8 cellular contexts compared by ENCODE assay signal in the genomic region with DNA sequence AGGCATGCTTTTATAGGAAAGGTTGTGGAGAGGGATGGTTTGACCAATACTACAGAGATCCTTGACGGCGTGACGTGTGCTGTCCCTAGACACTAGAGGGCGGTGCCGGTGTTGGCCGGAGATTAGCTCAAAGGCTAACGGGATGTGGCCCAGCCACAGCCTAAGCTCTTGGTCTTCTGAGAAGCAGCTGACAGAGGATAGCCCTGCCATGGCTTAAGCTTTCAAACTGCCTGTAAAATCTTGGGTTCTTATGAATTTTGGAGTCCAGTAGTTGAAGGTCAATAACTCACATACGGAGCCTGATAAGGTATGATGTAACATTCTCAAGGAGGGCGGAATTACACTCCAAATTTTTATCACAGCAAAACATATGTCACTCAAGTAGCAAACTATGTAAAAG.
A peak's percentile ranks its signal among the peaks of the same experiment; 100 is the strongest.
DNase-seq lines count a peak whose midpoint lies in the region; ATAC-seq and TF ChIP-seq lines count a peak whose summit lies in the region.

No MANE protein-coding gene starts in this region.

- peak; percentile 100 for ATAC-seq in GM18868 (IDR thresholded peaks at IDR 0.05; ENCODE audit: unreplicated experiment)
- peak; percentile 98 for ATAC-seq in HG02973 (IDR thresholded peaks at IDR 0.05; ENCODE audit: unreplicated experiment)

- no peak overlapping the region for H3K27ac Mint-ChIP-seq in type B pancreatic cell

- no peaks in the 10 kb centered on the region for H3K36me3 Mint-ChIP-seq in type B pancreatic cell

- H3K9me3 Mint-ChIP-seq in type B pancreatic cell, result no peaks in the 10 kb centered on the region

- TF ChIP-seq POLR2A in uterus (IDR thresholded peaks at IDR 0.05), result no peak

- H3K4me1 Mint-ChIP-seq in type B pancreatic cell (ENCODE audit: unreplicated experiment), result no peaks in the 10 kb centered on the region

- peak; percentile 56 for DNase-seq in DMS114 treated with DMSO at 0.1 percent for 48 hours (lab: John Stamatoyannopoulos, UW; ENCODE audit: unreplicated experiment)
- DNase-seq in NCI-H460 (ENCODE audit: extremely low read depth, low read depth), result peak; percentile 68
- peak; percentile 48 for DNase-seq in astrocyte of the hippocampus (ENCODE audit: low read depth, low spot score)
- peak; percentile 95 for DNase-seq in islet precursor cell
- DNase-seq in type B pancreatic cell (ENCODE audit: extremely low spot score, unreplicated experiment), result no peak
- no peak for DNase-seq in uterus

- H3K27ac ChIP-seq in uterus, result no peak overlapping the region

- H3K4me3 ChIP-seq in uterus, result no peak overlapping the region

- no peak overlapping the region for H3K4me3 Mint-ChIP-seq in type B pancreatic cell

- no peaks in the 10 kb centered on the region for H3K9me3 ChIP-seq in uterus

- TF ChIP-seq CTCF in type B pancreatic cell (conservative IDR thresholded peaks at IDR 0.05) (peak; percentile 77), uterus (IDR thresholded peaks at IDR 0.05) (no peak)

- H3K27me3 Mint-ChIP-seq in type B pancreatic cell, result no peaks in the 10 kb centered on the region

- no peaks in the 10 kb centered on the region for H3K4me1 ChIP-seq in uterus

- no peaks in the 10 kb centered on the region for H3K36me3 ChIP-seq in uterus

- H3K27me3 ChIP-seq in uterus, result no peaks in the 10 kb centered on the region

- intact Hi-C loops in uterus (cut with DNase I; ENCODE audit: low total_unique reads), result no loop called here

Comparison
In these comparisons a context has a peak if more than half of its experiments do, and no peak if none do; other contexts are left out.
1. DNase-seq: peak in DMS114 treated with DMSO at 0.1 percent for 48 hours (single experiment), NCI-H460 (single experiment), astrocyte of the hippocampus (single experiment) and islet precursor cell (single experiment); none in type B pancreatic cell (single experiment) and uterus (0 of 2).